In the genomic region with DNA sequence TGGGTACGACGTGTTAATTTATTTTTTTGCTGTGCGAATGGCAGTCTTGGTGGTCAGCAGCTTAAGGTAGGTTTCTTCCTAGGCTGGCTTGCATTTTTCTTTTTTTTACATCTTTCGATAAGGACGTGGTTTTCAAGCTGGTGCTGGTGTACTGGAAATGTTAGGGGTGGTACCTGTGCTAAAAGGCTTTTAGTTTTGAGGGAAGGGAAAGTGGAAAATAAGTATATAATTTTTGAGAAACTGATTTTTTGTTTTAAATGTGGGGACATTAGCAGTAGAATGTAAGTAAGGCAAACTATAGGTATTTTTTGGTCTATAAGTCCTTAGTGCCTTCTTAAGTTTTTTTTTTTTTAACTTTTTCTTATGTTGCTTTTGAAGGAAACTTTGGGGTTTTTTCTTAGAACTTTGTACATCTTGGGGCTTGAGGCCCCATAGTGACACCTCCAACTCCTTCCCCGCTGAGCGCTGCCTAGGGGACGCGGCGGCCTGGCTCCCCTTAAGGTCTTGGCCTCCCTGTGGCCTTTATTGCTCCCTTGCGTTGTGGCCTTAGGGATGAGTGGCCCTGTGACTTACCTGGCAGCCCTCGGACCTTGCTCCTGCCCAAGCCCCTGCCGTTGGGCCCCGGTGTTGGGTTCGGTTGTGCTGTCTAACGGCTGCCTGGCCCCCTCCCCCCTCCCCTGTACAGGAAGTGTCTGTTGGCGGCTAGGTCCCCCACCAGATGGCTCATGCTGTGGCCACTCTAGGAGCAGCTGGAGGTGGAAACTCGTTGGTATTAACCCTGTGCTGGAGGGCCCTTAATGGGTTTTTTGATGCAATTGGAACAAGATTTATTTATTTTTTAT, we compare ENCODE assay signal across 1 cellular context.
A peak's percentile ranks its signal among the peaks of the same experiment; 100 is the strongest.
TF ChIP-seq lines count a peak whose summit lies in the region.

No MANE protein-coding gene starts in this region.

TF ChIP-seq in HepG2, 621 proteins besides CTCF, POLR2A, EP300 and RAD21 (continued from another document and continues in another):
- TF ChIP-seq, protein P1, sequence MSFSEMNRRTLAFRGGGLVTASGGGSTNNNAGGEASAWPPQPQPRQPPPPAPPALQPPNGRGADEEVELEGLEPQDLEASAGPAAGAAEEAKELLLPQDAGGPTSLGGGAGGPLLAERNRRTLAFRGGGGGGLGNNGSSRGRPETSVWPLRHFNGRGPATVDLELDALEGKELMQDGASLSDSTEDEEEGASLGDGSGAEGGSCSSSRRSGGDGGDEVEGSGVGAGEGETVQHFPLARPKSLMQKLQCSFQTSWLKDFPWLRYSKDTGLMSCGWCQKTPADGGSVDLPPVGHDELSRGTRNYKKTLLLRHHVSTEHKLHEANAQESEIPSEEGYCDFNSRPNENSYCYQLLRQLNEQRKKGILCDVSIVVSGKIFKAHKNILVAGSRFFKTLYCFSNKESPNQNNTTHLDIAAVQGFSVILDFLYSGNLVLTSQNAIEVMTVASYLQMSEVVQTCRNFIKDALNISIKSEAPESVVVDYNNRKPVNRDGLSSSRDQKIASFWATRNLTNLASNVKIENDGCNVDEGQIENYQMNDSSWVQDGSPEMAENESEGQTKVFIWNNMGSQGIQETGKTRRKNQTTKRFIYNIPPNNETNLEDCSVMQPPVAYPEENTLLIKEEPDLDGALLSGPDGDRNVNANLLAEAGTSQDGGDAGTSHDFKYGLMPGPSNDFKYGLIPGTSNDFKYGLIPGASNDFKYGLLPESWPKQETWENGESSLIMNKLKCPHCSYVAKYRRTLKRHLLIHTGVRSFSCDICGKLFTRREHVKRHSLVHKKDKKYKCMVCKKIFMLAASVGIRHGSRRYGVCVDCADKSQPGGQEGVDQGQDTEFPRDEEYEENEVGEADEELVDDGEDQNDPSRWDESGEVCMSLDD (CRISPR knock-in tag; IDR thresholded peaks at IDR 0.05; ENCODE audit: borderline replicate concordance), result peak; percentile 52
- TF ChIP-seq JARID2 (CRISPR knock-in tag; IDR thresholded peaks at IDR 0.05; ENCODE audit: insufficient replicate concordance), result peak; percentile 98
- TF ChIP-seq, protein P2, sequence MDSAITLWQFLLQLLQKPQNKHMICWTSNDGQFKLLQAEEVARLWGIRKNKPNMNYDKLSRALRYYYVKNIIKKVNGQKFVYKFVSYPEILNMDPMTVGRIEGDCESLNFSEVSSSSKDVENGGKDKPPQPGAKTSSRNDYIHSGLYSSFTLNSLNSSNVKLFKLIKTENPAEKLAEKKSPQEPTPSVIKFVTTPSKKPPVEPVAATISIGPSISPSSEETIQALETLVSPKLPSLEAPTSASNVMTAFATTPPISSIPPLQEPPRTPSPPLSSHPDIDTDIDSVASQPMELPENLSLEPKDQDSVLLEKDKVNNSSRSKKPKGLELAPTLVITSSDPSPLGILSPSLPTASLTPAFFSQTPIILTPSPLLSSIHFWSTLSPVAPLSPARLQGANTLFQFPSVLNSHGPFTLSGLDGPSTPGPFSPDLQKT (CRISPR knock-in tag; IDR thresholded peaks at IDR 0.05; ENCODE audit: borderline replicate concordance), result no peak
- TF ChIP-seq, protein P3, sequence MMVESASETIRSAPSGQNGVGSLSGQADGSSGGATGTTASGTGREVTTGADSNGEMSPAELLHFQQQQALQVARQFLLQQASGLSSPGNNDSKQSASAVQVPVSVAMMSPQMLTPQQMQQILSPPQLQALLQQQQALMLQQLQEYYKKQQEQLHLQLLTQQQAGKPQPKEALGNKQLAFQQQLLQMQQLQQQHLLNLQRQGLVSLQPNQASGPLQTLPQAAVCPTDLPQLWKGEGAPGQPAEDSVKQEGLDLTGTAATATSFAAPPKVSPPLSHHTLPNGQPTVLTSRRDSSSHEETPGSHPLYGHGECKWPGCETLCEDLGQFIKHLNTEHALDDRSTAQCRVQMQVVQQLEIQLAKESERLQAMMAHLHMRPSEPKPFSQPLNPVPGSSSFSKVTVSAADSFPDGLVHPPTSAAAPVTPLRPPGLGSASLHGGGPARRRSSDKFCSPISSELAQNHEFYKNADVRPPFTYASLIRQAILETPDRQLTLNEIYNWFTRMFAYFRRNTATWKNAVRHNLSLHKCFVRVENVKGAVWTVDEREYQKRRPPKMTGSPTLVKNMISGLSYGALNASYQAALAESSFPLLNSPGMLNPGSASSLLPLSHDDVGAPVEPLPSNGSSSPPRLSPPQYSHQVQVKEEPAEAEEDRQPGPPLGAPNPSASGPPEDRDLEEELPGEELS (CRISPR knock-in tag; IDR thresholded peaks at IDR 0.05), result peak; percentile 78
- TF ChIP-seq MBD4 (IDR thresholded peaks at IDR 0.05; ENCODE audit: borderline replicate concordance, low read length), result no peak
- TF ChIP-seq JUNB (CRISPR knock-in tag; IDR thresholded peaks at IDR 0.05; ENCODE audit: borderline replicate concordance), result no peak
- TF ChIP-seq, protein P4, sequence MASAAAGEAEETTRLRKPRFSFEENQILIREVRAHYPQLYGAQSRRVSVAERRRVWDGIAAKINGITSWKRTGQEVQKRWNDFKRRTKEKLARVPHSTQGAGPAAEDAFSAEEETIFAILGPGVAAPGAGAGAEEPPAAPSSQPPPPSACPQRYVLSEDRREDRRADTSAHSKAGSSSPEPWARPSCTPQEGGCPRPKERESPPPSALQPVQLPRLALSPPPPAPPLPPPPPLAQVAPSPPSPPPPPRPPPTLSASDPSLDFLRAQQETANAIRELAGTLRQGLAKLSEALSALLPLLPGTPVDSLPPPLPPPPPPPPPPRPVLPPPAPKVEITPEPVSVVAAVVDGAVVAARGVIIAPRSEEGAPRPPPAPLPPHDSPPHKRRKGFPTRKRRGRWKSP (CRISPR knock-in tag; IDR thresholded peaks at IDR 0.05), result peak; percentile 82
- peak; percentile 91 for TF ChIP-seq HMG20B (CRISPR knock-in tag; conservative IDR thresholded peaks at IDR 0.05)
- peak; percentile 88 for TF ChIP-seq SP4 (CRISPR knock-in tag; IDR thresholded peaks at IDR 0.05)
- peak; percentile 93; the same call in 1 of the 2 replicates for TF ChIP-seq ZNF431 (CRISPR knock-in tag; IDR thresholded peaks at IDR 0.05; ENCODE audit: borderline replicate concordance, low read depth)
- TF ChIP-seq, protein P5, sequence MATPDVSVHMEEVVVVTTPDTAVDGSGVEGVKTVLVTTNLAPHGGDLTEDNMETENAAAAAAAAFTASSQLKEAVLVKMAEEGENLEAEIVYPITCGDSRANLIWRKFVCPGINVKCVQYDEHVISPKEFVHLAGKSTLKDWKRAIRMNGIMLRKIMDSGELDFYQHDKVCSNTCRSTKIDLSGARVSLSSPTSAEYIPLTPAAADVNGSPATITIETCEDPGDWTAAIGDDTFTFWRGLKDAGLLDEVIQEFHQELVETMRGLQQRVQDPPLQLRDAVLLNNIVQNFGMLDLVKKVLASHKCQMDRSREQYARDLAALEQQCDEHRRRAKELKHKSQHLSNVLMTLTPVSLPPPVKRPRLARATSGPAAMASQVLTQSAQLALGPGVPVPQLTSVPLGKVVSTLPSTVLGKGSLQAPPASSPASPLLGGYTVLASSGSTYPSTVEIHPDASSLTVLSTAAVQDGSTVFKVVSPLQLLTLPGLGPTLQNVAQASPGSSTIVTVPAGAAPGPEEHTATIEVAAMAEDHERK (CRISPR knock-in tag; IDR thresholded peaks at IDR 0.05; ENCODE audit: low read depth), result peak; percentile 46; the same call in 1 of the 2 replicates
- TF ChIP-seq, protein P6, sequence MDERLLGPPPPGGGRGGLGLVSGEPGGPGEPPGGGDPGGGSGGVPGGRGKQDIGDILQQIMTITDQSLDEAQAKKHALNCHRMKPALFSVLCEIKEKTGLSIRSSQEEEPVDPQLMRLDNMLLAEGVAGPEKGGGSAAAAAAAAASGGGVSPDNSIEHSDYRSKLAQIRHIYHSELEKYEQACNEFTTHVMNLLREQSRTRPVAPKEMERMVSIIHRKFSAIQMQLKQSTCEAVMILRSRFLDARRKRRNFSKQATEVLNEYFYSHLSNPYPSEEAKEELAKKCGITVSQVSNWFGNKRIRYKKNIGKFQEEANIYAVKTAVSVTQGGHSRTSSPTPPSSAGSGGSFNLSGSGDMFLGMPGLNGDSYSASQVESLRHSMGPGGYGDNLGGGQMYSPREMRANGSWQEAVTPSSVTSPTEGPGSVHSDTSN (CRISPR knock-in tag; IDR thresholded peaks at IDR 0.05), result peak; percentile 47; the same call in 1 of the 2 replicates
- TF ChIP-seq TOE1 (CRISPR knock-in tag; IDR thresholded peaks at IDR 0.05), result no peak
- TF ChIP-seq MAFK (conservative IDR thresholded peaks at IDR 0.05 in 1 of 2, IDR thresholded peaks at IDR 0.05 in 1 of 2; ENCODE audit: low read length in 2 of 2), result no peak
- TF ChIP-seq ZNF44 (CRISPR knock-in tag; IDR thresholded peaks at IDR 0.05), result peak; percentile 50; the same call in 1 of the 2 replicates
- TF ChIP-seq REL (CRISPR knock-in tag; conservative IDR thresholded peaks at IDR 0.05), result no peak
- TF ChIP-seq, protein P7, sequence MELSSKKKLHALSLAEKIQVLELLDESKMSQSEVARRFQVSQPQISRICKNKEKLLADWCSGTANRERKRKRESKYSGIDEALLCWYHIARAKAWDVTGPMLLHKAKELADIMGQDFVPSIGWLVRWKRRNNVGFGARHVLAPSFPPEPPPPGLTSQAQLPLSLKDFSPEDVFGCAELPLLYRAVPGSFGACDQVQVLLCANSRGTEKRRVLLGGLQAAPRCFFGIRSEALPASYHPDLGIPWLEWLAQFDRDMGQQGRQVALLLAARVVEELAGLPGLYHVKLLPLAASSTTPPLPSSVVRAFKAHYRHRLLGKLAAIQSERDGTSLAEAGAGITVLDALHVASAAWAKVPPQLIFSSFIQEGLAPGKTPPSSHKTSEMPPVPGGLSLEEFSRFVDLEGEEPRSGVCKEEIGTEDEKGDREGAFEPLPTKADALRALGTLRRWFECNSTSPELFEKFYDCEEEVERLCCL (CRISPR knock-in tag; IDR thresholded peaks at IDR 0.05; ENCODE audit: borderline replicate concordance), result peak; percentile 82; the same call in 1 of the 2 replicates
- TF ChIP-seq SALL1 (CRISPR knock-in tag; IDR thresholded peaks at IDR 0.05), result peak; percentile 98
- TF ChIP-seq TBP (CRISPR knock-in tag; IDR thresholded peaks at IDR 0.05), result no peak
- no peak for TF ChIP-seq ARNT (IDR thresholded peaks at IDR 0.05)
- TF ChIP-seq, protein P8, sequence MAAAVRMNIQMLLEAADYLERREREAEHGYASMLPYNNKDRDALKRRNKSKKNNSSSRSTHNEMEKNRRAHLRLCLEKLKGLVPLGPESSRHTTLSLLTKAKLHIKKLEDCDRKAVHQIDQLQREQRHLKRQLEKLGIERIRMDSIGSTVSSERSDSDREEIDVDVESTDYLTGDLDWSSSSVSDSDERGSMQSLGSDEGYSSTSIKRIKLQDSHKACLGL (CRISPR knock-in tag; IDR thresholded peaks at IDR 0.05), result peak; percentile 83
- TF ChIP-seq ZBTB21 (CRISPR knock-in tag; IDR thresholded peaks at IDR 0.05), result no peak
- TF ChIP-seq PCBP2 (optimal IDR thresholded peaks at IDR 0.05; ENCODE audit: low read depth, low read length, poor library complexity, severe bottlenecking), result peak; percentile 51
- TF ChIP-seq, protein P9, sequence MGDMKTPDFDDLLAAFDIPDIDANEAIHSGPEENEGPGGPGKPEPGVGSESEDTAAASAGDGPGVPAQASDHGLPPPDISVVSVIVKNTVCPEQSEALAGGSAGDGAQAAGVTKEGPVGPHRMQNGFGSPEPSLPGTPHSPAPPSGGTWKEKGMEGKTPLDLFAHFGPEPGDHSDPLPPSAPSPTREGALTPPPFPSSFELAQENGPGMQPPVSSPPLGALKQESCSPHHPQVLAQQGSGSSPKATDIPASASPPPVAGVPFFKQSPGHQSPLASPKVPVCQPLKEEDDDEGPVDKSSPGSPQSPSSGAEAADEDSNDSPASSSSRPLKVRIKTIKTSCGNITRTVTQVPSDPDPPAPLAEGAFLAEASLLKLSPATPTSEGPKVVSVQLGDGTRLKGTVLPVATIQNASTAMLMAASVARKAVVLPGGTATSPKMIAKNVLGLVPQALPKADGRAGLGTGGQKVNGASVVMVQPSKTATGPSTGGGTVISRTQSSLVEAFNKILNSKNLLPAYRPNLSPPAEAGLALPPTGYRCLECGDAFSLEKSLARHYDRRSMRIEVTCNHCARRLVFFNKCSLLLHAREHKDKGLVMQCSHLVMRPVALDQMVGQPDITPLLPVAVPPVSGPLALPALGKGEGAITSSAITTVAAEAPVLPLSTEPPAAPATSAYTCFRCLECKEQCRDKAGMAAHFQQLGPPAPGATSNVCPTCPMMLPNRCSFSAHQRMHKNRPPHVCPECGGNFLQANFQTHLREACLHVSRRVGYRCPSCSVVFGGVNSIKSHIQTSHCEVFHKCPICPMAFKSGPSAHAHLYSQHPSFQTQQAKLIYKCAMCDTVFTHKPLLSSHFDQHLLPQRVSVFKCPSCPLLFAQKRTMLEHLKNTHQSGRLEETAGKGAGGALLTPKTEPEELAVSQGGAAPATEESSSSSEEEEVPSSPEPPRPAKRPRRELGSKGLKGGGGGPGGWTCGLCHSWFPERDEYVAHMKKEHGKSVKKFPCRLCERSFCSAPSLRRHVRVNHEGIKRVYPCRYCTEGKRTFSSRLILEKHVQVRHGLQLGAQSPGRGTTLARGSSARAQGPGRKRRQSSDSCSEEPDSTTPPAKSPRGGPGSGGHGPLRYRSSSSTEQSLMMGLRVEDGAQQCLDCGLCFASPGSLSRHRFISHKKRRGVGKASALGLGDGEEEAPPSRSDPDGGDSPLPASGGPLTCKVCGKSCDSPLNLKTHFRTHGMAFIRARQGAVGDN (CRISPR knock-in tag; IDR thresholded peaks at IDR 0.05), result peak; percentile 98
- TF ChIP-seq PHB2 (IDR thresholded peaks at IDR 0.05; ENCODE audit: partially characterized antibody), result no peak
- TF ChIP-seq TCF7L2 (IDR thresholded peaks at IDR 0.05; ENCODE audit: low read depth, low read length), result no peak
- TF ChIP-seq NR2F6 (IDR thresholded peaks at IDR 0.05), result peak; percentile 37; the same call in 1 of the 2 replicates
- peak; percentile 83 for TF ChIP-seq NR2F6 (CRISPR knock-in tag; IDR thresholded peaks at IDR 0.05)
- TF ChIP-seq GATAD1 (CRISPR knock-in tag; IDR thresholded peaks at IDR 0.05), result peak; percentile 89
- peak; percentile 76; the same call in 1 of the 2 replicates for TF ChIP-seq ZNF615 (CRISPR knock-in tag; IDR thresholded peaks at IDR 0.05; ENCODE audit: borderline replicate concordance)
- TF ChIP-seq RELA (CRISPR knock-in tag; IDR thresholded peaks at IDR 0.05), result peak; percentile 89; the same call in 1 of the 2 replicates
- peak; percentile 40 for TF ChIP-seq STAG1 (CRISPR knock-in tag; IDR thresholded peaks at IDR 0.05)
- TF ChIP-seq, protein P10, sequence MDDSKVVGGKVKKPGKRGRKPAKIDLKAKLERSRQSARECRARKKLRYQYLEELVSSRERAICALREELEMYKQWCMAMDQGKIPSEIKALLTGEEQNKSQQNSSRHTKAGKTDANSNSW (CRISPR knock-in tag; IDR thresholded peaks at IDR 0.05; ENCODE audit: borderline replicate concordance), result no peak; the same call in 1 of the 2 replicates
- TF ChIP-seq NFATC3 (CRISPR knock-in tag; IDR thresholded peaks at IDR 0.05), result peak; percentile 72; the same call in 1 of the 2 replicates
- TF ChIP-seq, protein P11, sequence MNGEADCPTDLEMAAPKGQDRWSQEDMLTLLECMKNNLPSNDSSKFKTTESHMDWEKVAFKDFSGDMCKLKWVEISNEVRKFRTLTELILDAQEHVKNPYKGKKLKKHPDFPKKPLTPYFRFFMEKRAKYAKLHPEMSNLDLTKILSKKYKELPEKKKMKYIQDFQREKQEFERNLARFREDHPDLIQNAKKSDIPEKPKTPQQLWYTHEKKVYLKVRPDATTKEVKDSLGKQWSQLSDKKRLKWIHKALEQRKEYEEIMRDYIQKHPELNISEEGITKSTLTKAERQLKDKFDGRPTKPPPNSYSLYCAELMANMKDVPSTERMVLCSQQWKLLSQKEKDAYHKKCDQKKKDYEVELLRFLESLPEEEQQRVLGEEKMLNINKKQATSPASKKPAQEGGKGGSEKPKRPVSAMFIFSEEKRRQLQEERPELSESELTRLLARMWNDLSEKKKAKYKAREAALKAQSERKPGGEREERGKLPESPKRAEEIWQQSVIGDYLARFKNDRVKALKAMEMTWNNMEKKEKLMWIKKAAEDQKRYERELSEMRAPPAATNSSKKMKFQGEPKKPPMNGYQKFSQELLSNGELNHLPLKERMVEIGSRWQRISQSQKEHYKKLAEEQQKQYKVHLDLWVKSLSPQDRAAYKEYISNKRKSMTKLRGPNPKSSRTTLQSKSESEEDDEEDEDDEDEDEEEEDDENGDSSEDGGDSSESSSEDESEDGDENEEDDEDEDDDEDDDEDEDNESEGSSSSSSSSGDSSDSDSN (CRISPR knock-in tag; IDR thresholded peaks at IDR 0.05), result peak; percentile 98
- TF ChIP-seq ZNF768 (CRISPR knock-in tag; IDR thresholded peaks at IDR 0.05), result peak; percentile 83
